9 cellular contexts compared by ENCODE assay signal in genomic region chr2:188294547-188294946, GRCh38. TPM values are rescaled to one million over a fixed set of nuclear protein-coding genes. Genes with fewer than 3 reads are reported as not detected.
DNase-seq lines count a peak whose midpoint lies in the region; ATAC-seq, FAIRE-seq and TF ChIP-seq lines count a peak whose summit lies in the region.
"Had no signal": no experiment of that assay in that cellular context is flagged by ENCODE, and none has a peak within 500 bp of the region (broad histone marks: within the 10 kb centered on the region; RNA-seq: fewer than 3 reads in every experiment).

No MANE protein-coding gene starts in this region.

- H3K9me3 ChIP-seq in CD8-positive, alpha-beta memory T cell (ENCODE audit: low read length): no peaks in the 10 kb centered on the region
- no peaks in the 10 kb centered on the region for H3K9me3 ChIP-seq in trophoblast cell (ENCODE audit: insufficient read depth, low read depth, low read length)

- FAIRE-seq in RCC 7860 (lab: Jason Lieb, UNC): peak; percentile 74

- CTCF ChIA-PET in CD8-positive, alpha-beta memory T cell (lab: Charles Lee): no interaction called here

- peaks cover 0 to 8% (median 5%) of the 10 kb centered on the region in 3 donors for H3K4me1 Mint-ChIP-seq in CD8-positive, alpha-beta memory T cell
- H3K4me1 Mint-ChIP-seq in activated T-cell treated with anti-CD3 and anti-CD28 coated beads, Interleukin-2, amount 50 U/mL, for 24 hours (ENCODE audit: low read depth): peaks cover 14% of the 10 kb centered on the region

- no peak overlapping the region for H4K8ac ChIP-seq in trophoblast cell (ENCODE audit: low read depth, low read length)

- H3K79me1 ChIP-seq in trophoblast cell (ENCODE audit: low read length): peaks cover 18% of the 10 kb centered on the region

- ATAC-seq in HG03469 (IDR thresholded peaks at IDR 0.05; ENCODE audit: unreplicated experiment): no peak
- no peak for ATAC-seq in HG02763 (IDR thresholded peaks at IDR 0.05; ENCODE audit: unreplicated experiment)

- H2AFZ ChIP-seq in trophoblast cell (ENCODE audit: insufficient read depth, low read length, poor library complexity): no peak overlapping the region

- H2AK5ac ChIP-seq in trophoblast cell (ENCODE audit: low read length): no peak overlapping the region

- no peak for TF ChIP-seq CTCF in fibroblast of villous mesenchyme (IDR thresholded peaks at IDR 0.05; ENCODE audit: insufficient read depth, low read depth, low read length)

- H3K14ac ChIP-seq in trophoblast cell (ENCODE audit: low read length): no peak overlapping the region

- H3K4ac ChIP-seq in trophoblast cell (ENCODE audit: low read depth, low read length): no peak overlapping the region

- no peak for DNase-seq in CD8-positive, alpha-beta memory T cell
- DNase-seq in RCC 7860 (ENCODE audit: low spot score) (no peak), fibroblast of villous mesenchyme (ENCODE audit: low read depth) (peak; percentile 17), trophoblast cell (no peak), NCI-H526 (lab: John Stamatoyannopoulos, UW) (no peak)
- no peak for DNase-seq in activated T-cell treated with anti-CD3 and anti-CD28 coated beads, Interleukin-2, amount 50 U/mL, for 24 hours
- DNase-seq: activated CD4-positive, alpha-beta T cell treated with anti-CD3 and anti-CD28 coated beads, Interleukin-2, amount 10 ng/mL, durations not matched to agents 24 days and 14 days had no signal

- H4K12ac ChIP-seq in trophoblast cell (ENCODE audit: low read depth, low read length): no peak overlapping the region

- H2BK12ac ChIP-seq in trophoblast cell (ENCODE audit: low read length): no peak overlapping the region

- no peaks in the 10 kb centered on the region for H3K36me3 Mint-ChIP-seq in CD8-positive, alpha-beta memory T cell
- H3K36me3 Mint-ChIP-seq in activated T-cell treated with anti-CD3 and anti-CD28 coated beads, Interleukin-2, amount 50 U/mL, for 24 hours (ENCODE audit: low read depth): no peaks in the 10 kb centered on the region

- no CpG with 5 or more reads among the region's 1 CpG for WGBS in trophoblast cell (ENCODE audit: extremely low coverage, insufficient coverage, insufficient read length)

- no peak overlapping the region for H3K4me3 Mint-ChIP-seq in CD8-positive, alpha-beta memory T cell
- no peak overlapping the region for H3K4me3 Mint-ChIP-seq in activated T-cell treated with anti-CD3 and anti-CD28 coated beads, Interleukin-2, amount 50 U/mL, for 24 hours
- H3K4me3 Mint-ChIP-seq: activated CD4-positive, alpha-beta T cell treated with anti-CD3 and anti-CD28 coated beads, Interleukin-2, amount 10 ng/mL, durations not matched to agents 24 days and 14 days had no signal

- H3K9me3 Mint-ChIP-seq in CD8-positive, alpha-beta memory T cell: peaks cover 0 to 18% (median 5%) of the 10 kb centered on the region in 5 donors
- H3K9me3 Mint-ChIP-seq in activated T-cell treated with anti-CD3 and anti-CD28 coated beads, Interleukin-2, amount 50 U/mL, for 24 hours: peaks cover 2% of the 10 kb centered on the region
- H3K9me3 Mint-ChIP-seq: activated CD4-positive, alpha-beta T cell treated with anti-CD3 and anti-CD28 coated beads, Interleukin-2, amount 10 ng/mL, durations not matched to agents 24 days and 14 days had no signal

- no peak overlapping the region for H3K18ac ChIP-seq in trophoblast cell (ENCODE audit: low read length)

- H3K4me2 ChIP-seq in trophoblast cell (ENCODE audit: low read length): peak overlapping the region; percentile 69

- H3K9ac ChIP-seq in trophoblast cell (ENCODE audit: low read length): no peak overlapping the region

- H3K23ac ChIP-seq in trophoblast cell (ENCODE audit: low read length): no peak overlapping the region

- no peak overlapping the region for H2BK5ac ChIP-seq in trophoblast cell (ENCODE audit: low read depth, low read length, poor library complexity)

- H4K91ac ChIP-seq in trophoblast cell (ENCODE audit: low read depth, low read length): no peak overlapping the region

- POLR2A ChIA-PET in CD8-positive, alpha-beta memory T cell (lab: Charles Lee): no interaction called here

- H3K79me2 ChIP-seq in trophoblast cell (ENCODE audit: control insufficient read depth, insufficient read depth, low read length, poor library complexity): peaks cover 12% of the 10 kb centered on the region

- H3K27ac ChIP-seq in CD8-positive, alpha-beta memory T cell (ENCODE audit: low read depth, low read length): peak overlapping the region; percentile 33
- peak overlapping the region; percentile 62 for H3K27ac ChIP-seq in trophoblast cell (ENCODE audit: low read depth, low read length)

- no peak overlapping the region for H3K4me3 ChIP-seq in CD8-positive, alpha-beta memory T cell (ENCODE audit: low read length)
- H3K4me3 ChIP-seq in fibroblast of villous mesenchyme (ENCODE audit: low read depth, low read length) (peak overlapping the region; percentile 75), trophoblast cell (ENCODE audit: low read depth, low read length) (no peak overlapping the region)

- H3K36me3 ChIP-seq in CD8-positive, alpha-beta memory T cell (ENCODE audit: insufficient read depth, low read length): no peaks in the 10 kb centered on the region
- H3K36me3 ChIP-seq in trophoblast cell (ENCODE audit: control insufficient read depth in 1 of 2, insufficient read depth in 2 of 2, low read length in 2 of 2): no peaks in the 10 kb centered on the region

- H3K27me3 Mint-ChIP-seq in CD8-positive, alpha-beta memory T cell: peaks cover 13 to 38% of the 10 kb centered on the region in 2 donors
- peaks cover 43% of the 10 kb centered on the region for H3K27me3 Mint-ChIP-seq in activated T-cell treated with anti-CD3 and anti-CD28 coated beads, Interleukin-2, amount 50 U/mL, for 24 hours

- H3K4me1 ChIP-seq in CD8-positive, alpha-beta memory T cell (ENCODE audit: insufficient read depth, low read length): no peaks in the 10 kb centered on the region
- no peaks in the 10 kb centered on the region for H3K4me1 ChIP-seq in trophoblast cell (ENCODE audit: control insufficient read depth in 1 of 2, insufficient read depth in 2 of 2, low read length in 2 of 2)

- H3K27ac Mint-ChIP-seq in CD8-positive, alpha-beta memory T cell: no peak overlapping the region
- no peak overlapping the region for H3K27ac Mint-ChIP-seq in activated T-cell treated with anti-CD3 and anti-CD28 coated beads, Interleukin-2, amount 50 U/mL, for 24 hours
- H3K27ac Mint-ChIP-seq: activated CD4-positive, alpha-beta T cell treated with anti-CD3 and anti-CD28 coated beads, Interleukin-2, amount 10 ng/mL, durations not matched to agents 24 days and 14 days had no signal

- H2BK120ac ChIP-seq in trophoblast cell (ENCODE audit: insufficient read depth, low read length, poor library complexity): no peak overlapping the region

- no peaks in the 10 kb centered on the region for H3K27me3 ChIP-seq in CD8-positive, alpha-beta memory T cell (ENCODE audit: insufficient read depth, low read length, poor library complexity, severe bottlenecking)
- no peaks in the 10 kb centered on the region for H3K27me3 ChIP-seq in trophoblast cell (ENCODE audit: insufficient read depth, low read length)

RNA-seq across cellular contexts. Expression of gene GULP1, which starts 2.9 kb away (rescaled TPM):
- total RNA-seq in CD8-positive, alpha-beta memory T cell: not detected
- polyA plus RNA-seq in CD8-positive, alpha-beta memory T cell: not detected
- 53.1 and 118 TPM in 2 replicates for total RNA-seq in fibroblast of villous mesenchyme
- polyA plus RNA-seq in trophoblast cell (2013): 38.6 and 39.1 TPM in 2 replicates
- total RNA-seq: activated CD4-positive, alpha-beta T cell treated with anti-CD3 and anti-CD28 coated beads, Interleukin-2, amount 10 ng/mL, durations not matched to agents 24 days and 14 days had no signal

Comparison
In these comparisons a context has a peak if more than half of its experiments do, and no peak if none do; other contexts are left out.
1. RNA of gene GULP1, which starts 2.9 kb away (total RNA-seq): 53.1 to 118 TPM in fibroblast of villous mesenchyme; not detected in CD8-positive, alpha-beta memory T cell; every median in the first group is over 10 times any median in the second.